20 cellular contexts compared by ENCODE assay signal in genomic region chr3:177812492-177812891, GRCh38.
A peak's percentile ranks its signal among the peaks of the same experiment; 100 is the strongest.
DNase-seq lines count a peak whose midpoint lies in the region; ATAC-seq, FAIRE-seq and TF ChIP-seq lines count a peak whose summit lies in the region.
"Had no signal": no experiment of that assay in that cellular context is flagged by ENCODE, and none has a peak within 500 bp of the region (broad histone marks: within the 10 kb centered on the region; RNA-seq: fewer than 3 reads in every experiment).

No MANE protein-coding gene starts in this region.

- H3K27ac ChIP-seq in ascending aorta: peak overlapping the region; percentile 55 to 66
- H3K27ac ChIP-seq in trophoblast cell (ENCODE audit: low read depth, low read length): no peak overlapping the region
- H3K27ac ChIP-seq in subcutaneous abdominal adipose tissue (ENCODE audit: low read depth, low read length): peak overlapping the region; percentile 52
- H3K27ac ChIP-seq: PC-9, SK-N-MC had no signal

- H3K9me3 ChIP-seq in ascending aorta (no peaks in the 10 kb centered on the region), trophoblast cell (ENCODE audit: insufficient read depth, low read depth, low read length) (no peaks in the 10 kb centered on the region), subcutaneous abdominal adipose tissue (ENCODE audit: control insufficient read depth in 5 of 5, low read length in 5 of 5) (no peaks in the 10 kb centered on the region)

- no peak overlapping the region for H3K18ac ChIP-seq in trophoblast cell (ENCODE audit: low read length)

- H2BK5ac ChIP-seq in trophoblast cell (ENCODE audit: low read depth, low read length, poor library complexity): no peak overlapping the region

- H2AFZ ChIP-seq in trophoblast cell (ENCODE audit: insufficient read depth, low read length, poor library complexity): no peak overlapping the region
- H2AFZ ChIP-seq: PC-9 had no signal

- FAIRE-seq in D721Med (lab: Jason Lieb, UNC): peak; percentile 21
- FAIRE-seq: GM19239 had no signal

- H3K9ac ChIP-seq in trophoblast cell (ENCODE audit: low read length) (no peak overlapping the region), subcutaneous abdominal adipose tissue (ENCODE audit: low read length in 5 of 5) (peak overlapping the region in 1 of 5 donors; percentile 35)

- H4K8ac ChIP-seq in trophoblast cell (ENCODE audit: low read depth, low read length): no peak overlapping the region

- no peak overlapping the region for H4K12ac ChIP-seq in trophoblast cell (ENCODE audit: low read depth, low read length)

- H3K27me3 ChIP-seq in ascending aorta (no peaks in the 10 kb centered on the region), trophoblast cell (ENCODE audit: insufficient read depth, low read length) (no peaks in the 10 kb centered on the region), subcutaneous abdominal adipose tissue (ENCODE audit: control insufficient read depth in 5 of 5, insufficient read depth in 4 of 5, low read length in 5 of 5) (no peaks in the 10 kb centered on the region)

- intact Hi-C loops in ascending aorta (cut with DNase I): loop anchor here (5.0 kb wide), 1 partner anchor 470 kb away; no protein-coding TSS in a partner anchor

- no peak overlapping the region for H3K4ac ChIP-seq in trophoblast cell (ENCODE audit: low read depth, low read length)

- no peak overlapping the region for H2BK120ac ChIP-seq in trophoblast cell (ENCODE audit: insufficient read depth, low read length, poor library complexity)

- H3K14ac ChIP-seq in trophoblast cell (ENCODE audit: low read length): no peak overlapping the region

- peaks cover 16% of the 10 kb centered on the region for H3K79me1 ChIP-seq in trophoblast cell (ENCODE audit: low read length)

- H3K23ac ChIP-seq in trophoblast cell (ENCODE audit: low read length): no peak overlapping the region

- H3K4me3 ChIP-seq in ascending aorta (no peak overlapping the region), trophoblast cell (ENCODE audit: low read depth, low read length) (no peak overlapping the region), subcutaneous abdominal adipose tissue (ENCODE audit: low read depth in 1 of 5, low read length in 5 of 5) (peak overlapping the region in 1 of 5 donors; percentile 22)
- H3K4me3 ChIP-seq: PC-9, SK-N-MC had no signal

- peak overlapping the region; percentile 96 for H2BK12ac ChIP-seq in trophoblast cell (ENCODE audit: low read length)

- H3K36me3 ChIP-seq in ascending aorta (no peaks in the 10 kb centered on the region), trophoblast cell (ENCODE audit: control insufficient read depth in 1 of 2, insufficient read depth in 2 of 2, low read length in 2 of 2) (no peaks in the 10 kb centered on the region), subcutaneous abdominal adipose tissue (ENCODE audit: control insufficient read depth in 5 of 5, insufficient read depth in 5 of 5, low read length in 5 of 5) (no peaks in the 10 kb centered on the region)

- H3K4me2 ChIP-seq in trophoblast cell (ENCODE audit: low read length): no peak overlapping the region
- H3K4me2 ChIP-seq: PC-9 had no signal

- no peak overlapping the region for H4K91ac ChIP-seq in trophoblast cell (ENCODE audit: low read depth, low read length)

- H2AK5ac ChIP-seq in trophoblast cell (ENCODE audit: low read length): peak overlapping the region; percentile 100

- H3K4me1 ChIP-seq in ascending aorta: peaks cover 0 to 30% of the 10 kb centered on the region in 2 donors
- peaks cover 4 to 12% of the 10 kb centered on the region in 2 experiments for H3K4me1 ChIP-seq in trophoblast cell (ENCODE audit: control insufficient read depth in 1 of 2, insufficient read depth in 2 of 2, low read length in 2 of 2)
- H3K4me1 ChIP-seq in subcutaneous abdominal adipose tissue (ENCODE audit: control insufficient read depth in 5 of 5, insufficient read depth in 5 of 5, low read length in 5 of 5): peaks cover 8 to 55% (median 33%) of the 10 kb centered on the region in 5 donors

- TF ChIP-seq CTCF in D721Med (IDR thresholded peaks at IDR 0.05; ENCODE audit: insufficient read depth, missing control alignments): no peak
- no peak for TF ChIP-seq CTCF in ascending aorta (IDR thresholded peaks at IDR 0.05)
- TF ChIP-seq CTCF in omental fat pad (IDR thresholded peaks at IDR 0.05): no peak

- DNase-seq in D721Med (ENCODE audit: insufficient read length, low spot score): no peak
- no peak for DNase-seq in ascending aorta (ENCODE audit: low spot score in 2 of 2)
- DNase-seq in trophoblast cell: no peak
- DNase-seq in RPMI8226: no peak
- DNase-seq in NCI-H748 (lab: John Stamatoyannopoulos, UW; ENCODE audit: unreplicated experiment): no peak
- DNase-seq in NCI-H2029 treated with DMSO at 0.1 percent for 48 hours (lab: John Stamatoyannopoulos, UW): no peak
- DNase-seq in omental fat pad (ENCODE audit: low spot score): no peak
- DNase-seq: ACHN; Caco-2; CD4-positive, CD25-positive, alpha-beta regulatory T cell; EL; Kasumi-1; NCI-H1417; NCI-H1930; NCI-H2171 treated with DMSO at 0.1 percent for 48 hours; NCI-H774; PC-9 had no signal

- WGBS in trophoblast cell (ENCODE audit: extremely low coverage, insufficient coverage, insufficient read length): no CpG with 5 or more reads among the region's 5 CpGs

- H3K79me2 ChIP-seq in trophoblast cell (ENCODE audit: control insufficient read depth, insufficient read depth, low read length, poor library complexity): no peaks in the 10 kb centered on the region

- ATAC-seq in omental fat pad (ENCODE audit: low FRiP score): no peak
